1 cellular context compared by ENCODE assay signal in the genomic region with DNA sequence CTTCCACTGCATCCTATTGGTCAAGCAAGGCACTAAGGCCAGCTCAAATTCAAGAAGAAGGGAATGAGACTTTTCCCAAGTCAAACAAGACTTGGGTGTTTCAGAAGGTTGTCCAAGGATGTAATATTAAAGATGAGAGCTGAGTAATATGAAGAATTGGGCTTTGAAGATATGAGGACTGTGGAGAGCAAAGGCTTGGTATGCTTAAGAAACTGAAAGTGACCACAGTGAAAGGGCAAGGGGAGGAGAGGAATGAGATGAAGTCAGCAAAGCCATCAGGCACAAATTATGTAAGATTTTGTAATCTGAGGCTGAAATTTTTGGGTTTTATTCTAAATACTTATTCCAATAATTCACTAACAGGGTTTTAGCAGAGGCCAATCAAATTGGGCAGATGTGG.
TF ChIP-seq lines count a peak whose summit lies in the region.

No MANE protein-coding gene starts in this region.

TF ChIP-seq in HepG2, 621 proteins besides CTCF, POLR2A, EP300 and RAD21 (continued from another document):
- no peak for TF ChIP-seq HIVEP1 (CRISPR knock-in tag; IDR thresholded peaks at IDR 0.05)
- TF ChIP-seq ZNF224 (CRISPR knock-in tag; IDR thresholded peaks at IDR 0.05) = no peak
- TF ChIP-seq, protein P1, sequence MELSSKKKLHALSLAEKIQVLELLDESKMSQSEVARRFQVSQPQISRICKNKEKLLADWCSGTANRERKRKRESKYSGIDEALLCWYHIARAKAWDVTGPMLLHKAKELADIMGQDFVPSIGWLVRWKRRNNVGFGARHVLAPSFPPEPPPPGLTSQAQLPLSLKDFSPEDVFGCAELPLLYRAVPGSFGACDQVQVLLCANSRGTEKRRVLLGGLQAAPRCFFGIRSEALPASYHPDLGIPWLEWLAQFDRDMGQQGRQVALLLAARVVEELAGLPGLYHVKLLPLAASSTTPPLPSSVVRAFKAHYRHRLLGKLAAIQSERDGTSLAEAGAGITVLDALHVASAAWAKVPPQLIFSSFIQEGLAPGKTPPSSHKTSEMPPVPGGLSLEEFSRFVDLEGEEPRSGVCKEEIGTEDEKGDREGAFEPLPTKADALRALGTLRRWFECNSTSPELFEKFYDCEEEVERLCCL (CRISPR knock-in tag; IDR thresholded peaks at IDR 0.05; ENCODE audit: borderline replicate concordance) = no peak
- no peak for TF ChIP-seq TBP (CRISPR knock-in tag; IDR thresholded peaks at IDR 0.05)
- no peak for TF ChIP-seq NFIB (CRISPR knock-in tag; IDR thresholded peaks at IDR 0.05; ENCODE audit: borderline replicate concordance)
- no peak for TF ChIP-seq FOXC1 (CRISPR knock-in tag; IDR thresholded peaks at IDR 0.05; ENCODE audit: borderline replicate concordance)
- TF ChIP-seq PRPF4 (IDR thresholded peaks at IDR 0.05; ENCODE audit: low read depth, low read length, poor library complexity, severe bottlenecking) = no peak
- TF ChIP-seq, protein P2, sequence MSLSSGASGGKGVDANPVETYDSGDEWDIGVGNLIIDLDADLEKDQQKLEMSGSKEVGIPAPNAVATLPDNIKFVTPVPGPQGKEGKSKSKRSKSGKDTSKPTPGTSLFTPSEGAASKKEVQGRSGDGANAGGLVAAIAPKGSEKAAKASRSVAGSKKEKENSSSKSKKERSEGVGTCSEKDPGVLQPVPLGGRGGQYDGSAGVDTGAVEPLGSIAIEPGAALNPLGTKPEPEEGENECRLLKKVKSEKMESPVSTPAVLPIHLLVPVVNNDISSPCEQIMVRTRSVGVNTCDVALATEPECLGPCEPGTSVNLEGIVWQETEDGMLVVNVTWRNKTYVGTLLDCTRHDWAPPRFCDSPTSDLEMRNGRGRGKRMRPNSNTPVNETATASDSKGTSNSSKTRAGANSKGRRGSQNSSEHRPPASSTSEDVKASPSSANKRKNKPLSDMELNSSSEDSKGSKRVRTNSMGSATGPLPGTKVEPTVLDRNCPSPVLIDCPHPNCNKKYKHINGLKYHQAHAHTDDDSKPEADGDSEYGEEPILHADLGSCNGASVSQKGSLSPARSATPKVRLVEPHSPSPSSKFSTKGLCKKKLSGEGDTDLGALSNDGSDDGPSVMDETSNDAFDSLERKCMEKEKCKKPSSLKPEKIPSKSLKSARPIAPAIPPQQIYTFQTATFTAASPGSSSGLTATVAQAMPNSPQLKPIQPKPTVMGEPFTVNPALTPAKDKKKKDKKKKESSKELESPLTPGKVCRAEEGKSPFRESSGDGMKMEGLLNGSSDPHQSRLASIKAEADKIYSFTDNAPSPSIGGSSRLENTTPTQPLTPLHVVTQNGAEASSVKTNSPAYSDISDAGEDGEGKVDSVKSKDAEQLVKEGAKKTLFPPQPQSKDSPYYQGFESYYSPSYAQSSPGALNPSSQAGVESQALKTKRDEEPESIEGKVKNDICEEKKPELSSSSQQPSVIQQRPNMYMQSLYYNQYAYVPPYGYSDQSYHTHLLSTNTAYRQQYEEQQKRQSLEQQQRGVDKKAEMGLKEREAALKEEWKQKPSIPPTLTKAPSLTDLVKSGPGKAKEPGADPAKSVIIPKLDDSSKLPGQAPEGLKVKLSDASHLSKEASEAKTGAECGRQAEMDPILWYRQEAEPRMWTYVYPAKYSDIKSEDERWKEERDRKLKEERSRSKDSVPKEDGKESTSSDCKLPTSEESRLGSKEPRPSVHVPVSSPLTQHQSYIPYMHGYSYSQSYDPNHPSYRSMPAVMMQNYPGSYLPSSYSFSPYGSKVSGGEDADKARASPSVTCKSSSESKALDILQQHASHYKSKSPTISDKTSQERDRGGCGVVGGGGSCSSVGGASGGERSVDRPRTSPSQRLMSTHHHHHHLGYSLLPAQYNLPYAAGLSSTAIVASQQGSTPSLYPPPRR (CRISPR knock-in tag; IDR thresholded peaks at IDR 0.05; ENCODE audit: borderline replicate concordance) = no peak
- no peak for TF ChIP-seq HDAC1 (CRISPR knock-in tag; IDR thresholded peaks at IDR 0.05)
- no peak for TF ChIP-seq ZNF484 (CRISPR knock-in tag; IDR thresholded peaks at IDR 0.05; ENCODE audit: borderline replicate concordance, low read depth)
- TF ChIP-seq, protein P3, sequence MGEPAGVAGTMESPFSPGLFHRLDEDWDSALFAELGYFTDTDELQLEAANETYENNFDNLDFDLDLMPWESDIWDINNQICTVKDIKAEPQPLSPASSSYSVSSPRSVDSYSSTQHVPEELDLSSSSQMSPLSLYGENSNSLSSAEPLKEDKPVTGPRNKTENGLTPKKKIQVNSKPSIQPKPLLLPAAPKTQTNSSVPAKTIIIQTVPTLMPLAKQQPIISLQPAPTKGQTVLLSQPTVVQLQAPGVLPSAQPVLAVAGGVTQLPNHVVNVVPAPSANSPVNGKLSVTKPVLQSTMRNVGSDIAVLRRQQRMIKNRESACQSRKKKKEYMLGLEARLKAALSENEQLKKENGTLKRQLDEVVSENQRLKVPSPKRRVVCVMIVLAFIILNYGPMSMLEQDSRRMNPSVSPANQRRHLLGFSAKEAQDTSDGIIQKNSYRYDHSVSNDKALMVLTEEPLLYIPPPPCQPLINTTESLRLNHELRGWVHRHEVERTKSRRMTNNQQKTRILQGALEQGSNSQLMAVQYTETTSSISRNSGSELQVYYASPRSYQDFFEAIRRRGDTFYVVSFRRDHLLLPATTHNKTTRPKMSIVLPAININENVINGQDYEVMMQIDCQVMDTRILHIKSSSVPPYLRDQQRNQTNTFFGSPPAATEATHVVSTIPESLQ (CRISPR knock-in tag; conservative IDR thresholded peaks at IDR 0.05) = no peak
- TF ChIP-seq ZNF543 (CRISPR knock-in tag; IDR thresholded peaks at IDR 0.05) = no peak
- TF ChIP-seq, protein P4, sequence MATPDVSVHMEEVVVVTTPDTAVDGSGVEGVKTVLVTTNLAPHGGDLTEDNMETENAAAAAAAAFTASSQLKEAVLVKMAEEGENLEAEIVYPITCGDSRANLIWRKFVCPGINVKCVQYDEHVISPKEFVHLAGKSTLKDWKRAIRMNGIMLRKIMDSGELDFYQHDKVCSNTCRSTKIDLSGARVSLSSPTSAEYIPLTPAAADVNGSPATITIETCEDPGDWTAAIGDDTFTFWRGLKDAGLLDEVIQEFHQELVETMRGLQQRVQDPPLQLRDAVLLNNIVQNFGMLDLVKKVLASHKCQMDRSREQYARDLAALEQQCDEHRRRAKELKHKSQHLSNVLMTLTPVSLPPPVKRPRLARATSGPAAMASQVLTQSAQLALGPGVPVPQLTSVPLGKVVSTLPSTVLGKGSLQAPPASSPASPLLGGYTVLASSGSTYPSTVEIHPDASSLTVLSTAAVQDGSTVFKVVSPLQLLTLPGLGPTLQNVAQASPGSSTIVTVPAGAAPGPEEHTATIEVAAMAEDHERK (CRISPR knock-in tag; IDR thresholded peaks at IDR 0.05; ENCODE audit: low read depth) = no peak
- no peak for TF ChIP-seq NRL (CRISPR knock-in tag; IDR thresholded peaks at IDR 0.05; ENCODE audit: borderline replicate concordance)
- no peak for TF ChIP-seq SOX5 (CRISPR knock-in tag; IDR thresholded peaks at IDR 0.05; ENCODE audit: borderline replicate concordance)
